Comparison of ENCODE assay signal across 8 cellular contexts in the genomic region with DNA sequence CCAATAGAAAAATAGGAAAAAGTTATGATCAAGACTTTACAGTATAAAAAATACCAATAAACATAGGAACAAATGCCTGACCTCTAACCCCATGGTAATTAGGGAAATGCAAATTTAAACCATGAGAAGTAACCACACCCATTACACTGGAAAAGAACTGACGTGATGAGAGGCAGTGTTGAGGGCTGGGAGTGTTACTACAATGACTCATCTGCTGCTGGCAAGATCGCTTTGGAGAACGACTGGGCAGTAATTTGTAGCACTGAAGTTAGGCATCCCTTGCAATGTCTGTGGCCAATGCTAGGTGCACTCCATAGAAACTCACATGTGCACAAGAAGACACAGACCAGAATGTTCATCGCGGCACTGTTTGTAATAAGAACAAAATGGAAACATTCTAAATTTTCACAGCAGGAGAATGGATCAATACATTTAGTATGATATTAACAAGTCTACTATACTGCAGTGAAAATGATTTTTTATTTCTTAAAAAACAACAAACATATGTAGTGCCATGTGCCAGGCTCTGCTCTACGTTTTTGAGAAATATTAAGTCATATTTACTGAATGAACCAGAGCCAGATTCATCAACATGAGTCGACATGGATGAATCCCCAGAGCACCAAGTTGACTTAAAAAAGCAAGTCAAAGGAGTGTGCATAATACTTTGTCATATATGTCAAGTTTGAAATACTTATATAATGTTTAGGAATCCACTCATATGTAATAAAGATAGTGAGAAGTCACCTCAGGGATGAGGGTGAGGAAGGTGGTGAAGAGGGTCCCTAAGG. TPM values are rescaled to one million over a fixed set of nuclear protein-coding genes. Genes with fewer than 3 reads are reported as not detected.
DNase-seq lines count a peak whose midpoint lies in the region; ATAC-seq and TF ChIP-seq lines count a peak whose summit lies in the region.

No MANE protein-coding gene starts in this region.

- H3K79me2 ChIP-seq in SK-N-SH (ENCODE audit: insufficient read depth): no peaks in the 10 kb centered on the region

- CTCF ChIA-PET in SK-N-SH (lab: Yijun Ruan, JAX) (interaction anchor here (1.2 to 7.6 kb wide), 5 partner anchors 11 to 154 kb away, joined by 3 to 50 read pairs (median 14); no protein-coding TSS in a partner anchor), Caco-2 (lab: Charles Lee) (no interaction called here)

- H3K27me3 Mint-ChIP-seq in progenitor cell of endocrine pancreas (peaks cover 47% of the 10 kb centered on the region), Caco-2 (ENCODE audit: insufficient read depth, unreplicated experiment) (peaks cover 9% of the 10 kb centered on the region)

- no peaks in the 10 kb centered on the region for H3K9me2 ChIP-seq in SK-N-SH

- H3K9me3 Mint-ChIP-seq in progenitor cell of endocrine pancreas (ENCODE audit: low read depth): no peaks in the 10 kb centered on the region
- no peaks in the 10 kb centered on the region for H3K9me3 Mint-ChIP-seq in Caco-2 (ENCODE audit: unreplicated experiment)

- H3K36me3 ChIP-seq in heart left ventricle (no peaks in the 10 kb centered on the region), SK-N-SH (replicated peaks in 1 of 2; ENCODE audit: control insufficient read depth in 1 of 2, insufficient read depth in 2 of 2, low read length in 1 of 2) (no peaks in the 10 kb centered on the region), upper lobe of left lung (no peaks in the 10 kb centered on the region), Caco-2 (ENCODE audit: control insufficient read depth, insufficient read depth, low read length) (no peaks in the 10 kb centered on the region)

- no peak overlapping the region for H3K4me3 ChIP-seq in heart left ventricle
- H3K4me3 ChIP-seq in SK-N-SH (ENCODE audit: low read depth in 2 of 2, low read length in 1 of 2): no peak overlapping the region
- H3K4me3 ChIP-seq in upper lobe of left lung: no peak overlapping the region
- H3K4me3 ChIP-seq in Caco-2 (ENCODE audit: low read depth, low read length): no peak overlapping the region

- H3K4me1 ChIP-seq in heart left ventricle (peaks cover 0 to 26% (median 12%) of the 10 kb centered on the region in 12 donors), SK-N-SH (ENCODE audit: control insufficient read depth in 1 of 2, insufficient read depth in 2 of 2, low read depth in 1 of 2, low read length in 1 of 2) (peaks cover 0 to 3% of the 10 kb centered on the region in 2 experiments; a peak in 1 of 4 replicates), upper lobe of left lung (peaks cover 11 to 24% (median 18%) of the 10 kb centered on the region in 4 donors), Caco-2 (no peaks in the 10 kb centered on the region)

- no peaks in the 10 kb centered on the region for H3K9me3 ChIP-seq in heart left ventricle
- no peaks in the 10 kb centered on the region for H3K9me3 ChIP-seq in SK-N-SH
- H3K9me3 ChIP-seq in upper lobe of left lung: no peaks in the 10 kb centered on the region
- H3K9me3 ChIP-seq in Caco-2: no peaks in the 10 kb centered on the region

- ATAC-seq in heart left ventricle (peak in 3 of 4 donors; percentile 68 to 93 (median 91)), upper lobe of left lung (ENCODE audit: low FRiP score in 2 of 2) (peak; percentile 74 to 81)

- TF ChIP-seq CTCF in heart left ventricle (IDR thresholded peaks at IDR 0.05) (no peak), SK-N-SH (IDR thresholded peaks at IDR 0.05) (no peak), upper lobe of left lung (IDR thresholded peaks at IDR 0.05) (no peak), progenitor cell of endocrine pancreas (IDR thresholded peaks at IDR 0.05; ENCODE audit: unreplicated experiment) (no peak), Caco-2 (IDR thresholded peaks at IDR 0.05; ENCODE audit: insufficient read depth in 1 of 2, low read depth in 1 of 2, low read length in 1 of 2, severe bottlenecking in 1 of 2, unreplicated experiment in 1 of 2) (no peak)

- DNase-seq in heart left ventricle (no peak), cardiac septum (ENCODE audit: low spot score) (no peak), SK-N-SH (no peak), fibroblast of peridontal ligament (ENCODE audit: extremely low read depth) (peak; percentile 80), upper lobe of left lung (peak in 1 of 2 donors; percentile 65), progenitor cell of endocrine pancreas (ENCODE audit: low spot score, unreplicated experiment) (no peak), Caco-2 (no peak), HuH-7.5 (ENCODE audit: low spot score) (no peak)

- H3K27ac Mint-ChIP-seq in progenitor cell of endocrine pancreas: no peak overlapping the region
- no peak overlapping the region for H3K27ac Mint-ChIP-seq in Caco-2 (ENCODE audit: unreplicated experiment)

- H3K4me1 Mint-ChIP-seq in progenitor cell of endocrine pancreas (ENCODE audit: low read depth): peaks cover 7% of the 10 kb centered on the region
- no peaks in the 10 kb centered on the region for H3K4me1 Mint-ChIP-seq in Caco-2 (ENCODE audit: low read depth, unreplicated experiment)

- H3K27me3 ChIP-seq in heart left ventricle: peaks cover 0 to 64% (median 35%) of the 10 kb centered on the region in 9 donors
- H3K27me3 ChIP-seq in SK-N-SH (ENCODE audit: insufficient read depth): peaks cover 51% of the 10 kb centered on the region
- H3K27me3 ChIP-seq in upper lobe of left lung: peaks cover 0 to 14% (median 0%) of the 10 kb centered on the region in 4 donors
- H3K27me3 ChIP-seq in Caco-2 (replicated peaks; ENCODE audit: control insufficient read depth, insufficient read depth, low read length): no peaks in the 10 kb centered on the region

- H2AFZ ChIP-seq in SK-N-SH (ENCODE audit: low read depth): no peak overlapping the region

- no peak overlapping the region for H3K9ac ChIP-seq in SK-N-SH

- H3K4me2 ChIP-seq in SK-N-SH: no peak overlapping the region

- no peak for TF ChIP-seq RAD21 in SK-N-SH (IDR thresholded peaks at IDR 0.05; ENCODE audit: low read length)

- no peaks in the 10 kb centered on the region for H3F3A ChIP-seq in SK-N-SH (replicated peaks; ENCODE audit: insufficient read depth)

- peak overlapping the region in 2 of 12 donors; percentile 28 to 89 for H3K27ac ChIP-seq in heart left ventricle
- H3K27ac ChIP-seq in SK-N-SH (ENCODE audit: low read depth in 2 of 2, low read length in 1 of 2): no peak overlapping the region
- H3K27ac ChIP-seq in upper lobe of left lung: no peak overlapping the region

- H3K4me3 Mint-ChIP-seq in progenitor cell of endocrine pancreas (ENCODE audit: low read depth) (no peak overlapping the region), Caco-2 (ENCODE audit: unreplicated experiment) (no peak overlapping the region)

- intact Hi-C loops in heart left ventricle (cut with DNase I) (no loop called here), cardiac septum (cut with DNase I) (no loop called here), Caco-2 (cut with micrococcal nuclease; ENCODE audit: unreplicated experiment) (no loop called here)

- no peak for TF ChIP-seq POLR2A in heart left ventricle (IDR thresholded peaks at IDR 0.05)
- TF ChIP-seq POLR2A in upper lobe of left lung (IDR thresholded peaks at IDR 0.05): no peak

- WGBS in heart left ventricle, 4 donors: 41 to 56% (median 49%) methylated on average over 7 of the region's 7 CpGs
- 18% methylated on average over 7 of the region's 7 CpGs for WGBS in SK-N-SH (ENCODE audit: low lambda C conversion rate)
- 40 to 60% methylated on average over 7 of the region's 7 CpGs for WGBS in upper lobe of left lung, 2 donors

- H4K20me1 ChIP-seq in SK-N-SH (ENCODE audit: insufficient read depth): no peaks in the 10 kb centered on the region

- POLR2A ChIA-PET in SK-N-SH (lab: Yijun Ruan, JAX) (no interaction called here), Caco-2 (lab: Charles Lee) (no interaction called here)

- no TSS peak for BruUV-seq in Caco-2 (replicated peaks; lab: Mats Ljungman, UMichigan)

- TF ChIP-seq EP300 in SK-N-SH (IDR thresholded peaks at IDR 0.05; ENCODE audit: borderline replicate concordance in 1 of 2, low read depth in 1 of 2, low read length in 1 of 2) (no peak), upper lobe of left lung (IDR thresholded peaks at IDR 0.05) (no peak)

- H3K36me3 Mint-ChIP-seq in progenitor cell of endocrine pancreas (ENCODE audit: insufficient read depth) (no peaks in the 10 kb centered on the region), Caco-2 (ENCODE audit: insufficient read depth, unreplicated experiment) (no peaks in the 10 kb centered on the region)

TF ChIP-seq in SK-N-SH, 30 proteins besides CTCF, POLR2A, EP300 and RAD21:
- TF ChIP-seq TEAD4 (IDR thresholded peaks at IDR 0.05; ENCODE audit: borderline replicate concordance, insufficient read depth) (no peak), CHD2 (IDR thresholded peaks at IDR 0.05; ENCODE audit: low read length, partially characterized antibody) (no peak), JUND (IDR thresholded peaks at IDR 0.05) (0 out of 2 replicates have a peak, but pooled peaks have one; percentile 22), YY1 (IDR thresholded peaks at IDR 0.05; ENCODE audit: low read depth) (no peak), FOSL2 (IDR thresholded peaks at IDR 0.05; ENCODE audit: borderline replicate concordance, low read depth) (peak; percentile 61; the same call in 1 of the 2 replicates), FOXM1 (IDR thresholded peaks at IDR 0.05; ENCODE audit: low read depth) (no peak)

RNA-seq across cellular contexts. Expression of a gene that starts 37.6 kb away (rescaled TPM):
- total RNA-seq in heart left ventricle: 1 to 10 TPM in 8 of 9 donors, under 1 TPM in 1; 1.00 to 4.6 (median 2.4) TPM
- polyA plus RNA-seq in heart left ventricle: 1 to 10 TPM; 1.4 TPM
- 3.6 TPM for total RNA-seq in cardiac septum
- 2.1 and 4.2 TPM in 2 replicates for polyA plus RNA-seq in SK-N-SH (2012; rRNA removed)
- polyA plus RNA-seq in SK-N-SH (2012; cell fraction: cytosol; rRNA removed): 1.5 and 2.0 TPM in 2 replicates
- 10.0 and 14.1 TPM in 2 replicates for polyA plus RNA-seq in SK-N-SH (2012; cell fraction: nucleus; rRNA removed)
- 1 to 10 TPM; 3.1 to 10.0 (median 7.2) TPM for total RNA-seq in upper lobe of left lung
- total RNA-seq in progenitor cell of endocrine pancreas: 11.7 and 13.4 TPM in 2 replicates
- 5.6 and 6.9 TPM in 2 replicates for total RNA-seq in Caco-2 (2022)
